ENCODE assay signal across 8 cellular contexts in genomic region chr11:83156996-83157754, GRCh38. TPM values are rescaled to one million over a fixed set of nuclear protein-coding genes. Genes with fewer than 3 reads are reported as not detected.
DNase-seq lines count a peak whose midpoint lies in the region; ATAC-seq and TF ChIP-seq lines count a peak whose summit lies in the region.

PCF11 (plus strand) TSS chr11:83157131; CDS start chr11:83157440, 309 bp downstream.

- H3K27me3 ChIP-seq in dorsolateral prefrontal cortex = no peaks in the 10 kb centered on the region
- no peaks in the 10 kb centered on the region for H3K27me3 ChIP-seq in upper lobe of right lung

- TF ChIP-seq CTCF in GM13977 (IDR thresholded peaks at IDR 0.05; ENCODE audit: extremely low read depth, insufficient read depth, missing control alignments) = no peak
- TF ChIP-seq CTCF in RWPE1 (conservative IDR thresholded peaks at IDR 0.05; ENCODE audit: low read depth) = no peak
- peak in 3 of 56 donors; percentile 0 to 40 (median 17) for TF ChIP-seq CTCF in dorsolateral prefrontal cortex (IDR thresholded peaks at IDR 0.05 in 54 of 56, conservative IDR thresholded peaks at IDR 0.05 in 2 of 56; ENCODE audit: low read depth in 1 of 56, partially characterized antibody in 56 of 56)
- no peak for TF ChIP-seq CTCF in upper lobe of right lung (IDR thresholded peaks at IDR 0.05)

- H3K9me3 ChIP-seq in mesodermal cell (ENCODE audit: control insufficient read depth, low read length) (no peaks in the 10 kb centered on the region), upper lobe of right lung (no peaks in the 10 kb centered on the region)

- H3K4me3 ChIP-seq in dorsolateral prefrontal cortex = peak within 1 kb of the TSS; percentile 58 to 100 (median 94)
- H3K4me3 ChIP-seq in mesodermal cell (ENCODE audit: extremely low read depth, insufficient read depth, low read length, poor library complexity, severe bottlenecking) = peak within 1 kb of the TSS; percentile 100
- H3K4me3 ChIP-seq in upper lobe of right lung = peak within 1 kb of the TSS; percentile 90

- intact Hi-C loops in dorsolateral prefrontal cortex (cut with DNase I) = loop anchor here (2.0 to 10.0 kb wide), 6 partner anchors 35 to 442 kb away; partner anchors contain the start of genes ANKRD42 (in 1 of the 2), DDIAS (in 1 of the 2) and PRCP (in 1 of the 2)
- intact Hi-C loops in upper lobe of right lung (cut with DNase I) = no loop called here

- in situ Hi-C loops in GM13977 (cut with MboI; ENCODE audit: low pct_unique_long_range_greater_than_20kb, low sequenced_read_pairs, unreplicated experiment) = no loop called here

- H3K36me3 ChIP-seq in mesodermal cell (ENCODE audit: control insufficient read depth, insufficient read depth, low read length) (peaks cover 30% of the 10 kb centered on the region), upper lobe of right lung (peaks cover 6% of the 10 kb centered on the region)

- H3K4me1 ChIP-seq in mesodermal cell (ENCODE audit: control insufficient read depth, insufficient read depth, low read length, poor library complexity, severe bottlenecking) (no peaks in the 10 kb centered on the region), upper lobe of right lung (peaks cover 21% of the 10 kb centered on the region)

- H3K27ac ChIP-seq in RWPE1 = peak within 1 kb of the TSS; percentile 95
- peak within 1 kb of the TSS; percentile 85 to 100 (median 98) for H3K27ac ChIP-seq in dorsolateral prefrontal cortex
- peak within 1 kb of the TSS; percentile 98 for H3K27ac ChIP-seq in mesodermal cell (ENCODE audit: low read depth, low read length, severe bottlenecking)
- H3K27ac ChIP-seq in upper lobe of right lung = peak within 1 kb of the TSS; percentile 100

- WGBS in mesodermal cell (ENCODE audit: insufficient coverage in 2 of 2), 2 experiments = 0 to 1% methylated on average over 47 of the region's 60 CpGs

- POLR2A ChIA-PET in RWPE1 (lab: Yijun Ruan, JAX; ENCODE audit: low non-redundant PET) = interaction anchor here (0.6 to 1.4 kb wide), 5 partner anchors 40 to 136 kb away, joined by 3 to 14 read pairs (median 5); partner anchors contain the start of gene RAB30

- DNase-seq in GM13977 (ENCODE audit: low spot score) (peak; percentile 93), RWPE1 (ENCODE audit: low spot score) (peak; percentile 52), dorsolateral prefrontal cortex (peak in 5 of 10 donors; percentile 97 to 100 (median 99)), upper lobe of right lung (peak; percentile 98), T1000 (lab: John Stamatoyannopoulos, UW) (no peak), DMS153 treated with DMSO at 0.1 percent for 48 hours (lab: John Stamatoyannopoulos, UW; ENCODE audit: unreplicated experiment) (no peak)

- CTCF ChIA-PET in RWPE1 (lab: Yijun Ruan, JAX) = interaction anchor here (0.6 kb wide), 3 partner anchors 41 to 306 kb away, joined by 3 to 4 read pairs (median 3); no protein-coding TSS in a partner anchor

- ATAC-seq in HG02588 (IDR thresholded peaks at IDR 0.05; ENCODE audit: unreplicated experiment) (peak; percentile 3), upper lobe of right lung (peak; percentile 4)

RNA-seq across cellular contexts. Expression of gene PCF11, which starts in this region (rescaled TPM):
- 10 to 100 TPM; 43.4 to 84.8 (median 60.0) TPM for total RNA-seq in dorsolateral prefrontal cortex
- 36.6 TPM for polyA plus RNA-seq in mesodermal cell (2013, experiment 1 of 2)
- 39.0 TPM for polyA plus RNA-seq in mesodermal cell (2013, experiment 2 of 2)
- 54.5 TPM for total RNA-seq in upper lobe of right lung

Comparison
In these comparisons a context has a peak if more than half of its experiments do, and no peak if none do; other contexts are left out.
1. DNase-seq: peak in GM13977 (single experiment), RWPE1 (single experiment) and upper lobe of right lung (single experiment); none in T1000 (single experiment) and DMS153 treated with DMSO at 0.1 percent for 48 hours (single experiment).
2. Peak in every context shown above with its lines, with median percentiles within 50 percentile points of each other: H3K27ac ChIP-seq and H3K4me3 ChIP-seq.